Comparison of ENCODE assay signal across 18 cellular contexts in genomic region chr20:64196831-64197418, GRCh38. TPM values are rescaled to one million over a fixed set of nuclear protein-coding genes. Genes with fewer than 3 reads are reported as not detected.
DNase-seq lines count a peak whose midpoint lies in the region; TF ChIP-seq lines count a peak whose summit lies in the region.
"Had no signal": no experiment of that assay in that cellular context is flagged by ENCODE, and none has a peak within 500 bp of the region (broad histone marks: within the 10 kb centered on the region; RNA-seq: fewer than 3 reads in every experiment).

No MANE protein-coding gene starts in this region.

- H2AK5ac ChIP-seq in trophoblast cell (ENCODE audit: low read length): no peak overlapping the region

- H3K79me1 ChIP-seq in trophoblast cell (ENCODE audit: low read length): no peaks in the 10 kb centered on the region

- no peak overlapping the region for H3K23ac ChIP-seq in trophoblast cell (ENCODE audit: low read length)

- H4K12ac ChIP-seq in trophoblast cell (ENCODE audit: low read depth, low read length): no peak overlapping the region

- H3K14ac ChIP-seq in trophoblast cell (ENCODE audit: low read length): no peak overlapping the region

- H3K9ac ChIP-seq in trophoblast cell (ENCODE audit: low read length): no peak overlapping the region

- no peak overlapping the region for H3K18ac ChIP-seq in trophoblast cell (ENCODE audit: low read length)

- H3K36me3 ChIP-seq in trophoblast cell (ENCODE audit: control insufficient read depth in 1 of 2, insufficient read depth in 2 of 2, low read length in 2 of 2): no peaks in the 10 kb centered on the region
- no peaks in the 10 kb centered on the region for H3K36me3 ChIP-seq in stomach

- H3K4me2 ChIP-seq in trophoblast cell (ENCODE audit: low read length): no peak overlapping the region

- TF ChIP-seq CTCF in stomach (IDR thresholded peaks at IDR 0.05): no peak

- H3K27me3 ChIP-seq in trophoblast cell (ENCODE audit: insufficient read depth, low read length) (no peaks in the 10 kb centered on the region), stomach (peaks cover 0 to 81% (median 17%) of the 10 kb centered on the region in 3 donors)
- H3K27me3 ChIP-seq: BE2C had no signal

- no peak for TF ChIP-seq POLR2A in stomach (IDR thresholded peaks at IDR 0.05)

- H3K27ac ChIP-seq in trophoblast cell (ENCODE audit: low read depth, low read length) (no peak overlapping the region), stomach (no peak overlapping the region)

- H4K91ac ChIP-seq in trophoblast cell (ENCODE audit: low read depth, low read length): no peak overlapping the region

- no peak overlapping the region for H2BK12ac ChIP-seq in trophoblast cell (ENCODE audit: low read length)

- TF ChIP-seq EP300 in stomach (IDR thresholded peaks at IDR 0.05): no peak

- no peak overlapping the region for H4K8ac ChIP-seq in trophoblast cell (ENCODE audit: low read depth, low read length)

- no peak overlapping the region for H2BK120ac ChIP-seq in trophoblast cell (ENCODE audit: insufficient read depth, low read length, poor library complexity)

- H3K9me3 ChIP-seq in trophoblast cell (ENCODE audit: insufficient read depth, low read depth, low read length) (peaks cover 7% of the 10 kb centered on the region), stomach (no peaks in the 10 kb centered on the region)
- H3K9me3 ChIP-seq: BE2C had no signal

- WGBS in trophoblast cell (ENCODE audit: extremely low coverage, insufficient coverage, insufficient read length): no CpG with 5 or more reads among the region's 13 CpGs
- 72 to 77% (median 75%) methylated on average over 13 of the region's 13 CpGs for WGBS in stomach, 5 donors

- no peak overlapping the region for H2BK5ac ChIP-seq in trophoblast cell (ENCODE audit: low read depth, low read length, poor library complexity)

- H3K4me3 ChIP-seq in trophoblast cell (ENCODE audit: low read depth, low read length) (no peak overlapping the region), stomach (no peak overlapping the region)

- DNase-seq in NCI-H2171 treated with DMSO at 0.1 percent for 48 hours (lab: John Stamatoyannopoulos, UW) (peak; percentile 17), NCI-H2171 (lab: John Stamatoyannopoulos, UW) (no peak), NCI-H2081 treated with DMSO at 0.1 percent for 48 hours (lab: John Stamatoyannopoulos, UW) (peak; percentile 91), NCI-H774 (lab: John Stamatoyannopoulos, UW) (peak; percentile 62), retina (peak; percentile 47), trophoblast cell (no peak), stomach (no peak), DMS53 (lab: John Stamatoyannopoulos, UW) (no peak)
- DNase-seq: 8988T; BE2C; CD4-positive, alpha-beta T cell; GF-D8; MV-4-11; NCI-H2029; NCI-H510A treated with DMSO at 0.1 percent for 48 hours; RPMI8226; SIG-M5; T-helper 17 cell had no signal

- intact Hi-C loops in stomach (cut with DNase I; ENCODE audit: low total_unique reads): no loop called here

- H3K4me1 ChIP-seq in trophoblast cell (ENCODE audit: control insufficient read depth in 1 of 2, insufficient read depth in 2 of 2, low read length in 2 of 2) (no peaks in the 10 kb centered on the region), stomach (no peaks in the 10 kb centered on the region)

- no peak overlapping the region for H2AFZ ChIP-seq in trophoblast cell (ENCODE audit: insufficient read depth, low read length, poor library complexity)

- no peaks in the 10 kb centered on the region for H3K79me2 ChIP-seq in trophoblast cell (ENCODE audit: control insufficient read depth, insufficient read depth, low read length, poor library complexity)

- no peak overlapping the region for H3K4ac ChIP-seq in trophoblast cell (ENCODE audit: low read depth, low read length)

RNA-seq across cellular contexts. Expression of gene MYT1, which starts 32.7 kb away (rescaled TPM):
- polyA plus RNA-seq in trophoblast cell (2013): 0.05 and 0.14 TPM in 2 replicates
- total RNA-seq in stomach: under 1 TPM in 1 of 5 donors, not detected in 4; 0.55 TPM
- polyA plus RNA-seq in stomach: under 1 TPM in 2 of 3 donors, not detected in 1; 0.08 to 0.25 TPM
- total RNA-seq: T-helper 17 cell had no signal

RNA-seq across cellular contexts. Expression of gene PCMTD2, which starts 58.6 kb away (rescaled TPM):
- polyA plus RNA-seq in trophoblast cell (2013): 25.8 and 26.8 TPM in 2 replicates
- 100 to 1,000 TPM in 1 of 5 donors, 10 to 100 TPM in 4; 15.2 to 107 (median 57.4) TPM for total RNA-seq in stomach
- 10 to 100 TPM; 14.1 to 29.3 (median 23.8) TPM for polyA plus RNA-seq in stomach

Comparison
In these comparisons a context has a peak if more than half of its experiments do, and no peak if none do; other contexts are left out.
1. DNase-seq: peak in NCI-H2171 treated with DMSO at 0.1 percent for 48 hours (single experiment), NCI-H2081 treated with DMSO at 0.1 percent for 48 hours (single experiment), NCI-H774 (single experiment) and retina (single experiment); none in NCI-H2171 (single experiment), trophoblast cell (0 of 2), stomach (single experiment) and DMS53 (single experiment).